In genomic region chr2:213232649-213233437, GRCh38 we compare ENCODE assay signal across 8 cellular contexts. TPM values are rescaled to one million over a fixed set of nuclear protein-coding genes. Genes with fewer than 3 reads are reported as not detected.
DNase-seq lines count a peak whose midpoint lies in the region; ATAC-seq, FAIRE-seq and TF ChIP-seq lines count a peak whose summit lies in the region.

No MANE protein-coding gene starts in this region.

- TF ChIP-seq EP300 in A549 (IDR thresholded peaks at IDR 0.05), result no peak

- no peak for DNase-seq in A549 (ENCODE audit: low read depth in 1 of 2, low spot score in 1 of 2)
- peak; percentile 4 for DNase-seq in GM19240 (ENCODE audit: insufficient read length, low spot score)
- DNase-seq in germinal center (ENCODE audit: low spot score), result peak; percentile 56
- no peak for DNase-seq in medulla oblongata (ENCODE audit: extremely low spot score)
- DNase-seq in UCSD-AML1 (lab: John Stamatoyannopoulos, UW; ENCODE audit: unreplicated experiment), result no peak
- no peak for DNase-seq in HTR-8/SVneo (ENCODE audit: insufficient read length, low spot score)

- ATAC-seq in A549, result peak; percentile 34 to 39; a peak in 1 of 6 replicates
- peak; percentile 95 for ATAC-seq in HG03175 (IDR thresholded peaks at IDR 0.05; ENCODE audit: unreplicated experiment)

- 41% methylated on average over 8 of the region's 8 CpGs for WGBS in A549 (ENCODE audit: missing lambda C conversion rate)

- H3K4me3 ChIP-seq in A549, result no peak overlapping the region

- H3K9me3 ChIP-seq in A549, result no peaks in the 10 kb centered on the region

- POLR2A ChIA-PET in A549 (lab: Yijun Ruan, JAX), result no interaction called here

- peak overlapping the region; percentile 23 for H3K4me2 ChIP-seq in A549

- TF ChIP-seq CTCF in A549 (IDR thresholded peaks at IDR 0.05), result no peak

- CTCF ChIA-PET in A549 (lab: Yijun Ruan, JAX), result no interaction called here

- TF ChIP-seq RAD21 in A549 (conservative IDR thresholded peaks at IDR 0.05 in 1 of 2, IDR thresholded peaks at IDR 0.05 in 1 of 2), result no peak

- TF ChIP-seq POLR2A in A549 (IDR thresholded peaks at IDR 0.05; ENCODE audit: low read length), result no peak

- H3K4me1 ChIP-seq in A549, result peaks cover 8% of the 10 kb centered on the region; the same call in 2 of the 3 replicates

- FAIRE-seq in A549 (lab: Jason Lieb, UNC), result no peak
- peak; percentile 68 for FAIRE-seq in TTC549 (lab: Jason Lieb, UNC)
- FAIRE-seq in HTR-8/SVneo (lab: Jason Lieb, UNC), result no peak

- peak overlapping the region in 1 of 2 experiments; percentile 14; a peak in 2 of 6 replicates for H3K27ac ChIP-seq in A549

TF ChIP-seq in A549, 52 proteins besides CTCF, POLR2A, EP300 and RAD21:
- TF ChIP-seq TFCP2L1 (CRISPR knock-in tag; IDR thresholded peaks at IDR 0.05) (no peak), HOXB5 (CRISPR knock-in tag; IDR thresholded peaks at IDR 0.05) (no peak), EHMT2 (IDR thresholded peaks at IDR 0.05; ENCODE audit: low read depth) (no peak), NR3C1 (IDR thresholded peaks at IDR 0.05) (no peak), JUNB (IDR thresholded peaks at IDR 0.05) (no peak), MYC (IDR thresholded peaks at IDR 0.05; ENCODE audit: borderline replicate concordance, low read length) (no peak), ZNF302 (CRISPR knock-in tag; IDR thresholded peaks at IDR 0.05) (no peak), CEBPB (IDR thresholded peaks at IDR 0.05) (no peak), NFE2L2 (conservative IDR thresholded peaks at IDR 0.05; ENCODE audit: low read length) (no peak), HOXB13 (CRISPR knock-in tag; IDR thresholded peaks at IDR 0.05; ENCODE audit: low read depth) (no peak), HES2 (IDR thresholded peaks at IDR 0.05) (no peak), ZFP36 (IDR thresholded peaks at IDR 0.05; ENCODE audit: borderline replicate concordance, partially characterized antibody) (no peak), KDM5A (IDR thresholded peaks at IDR 0.05) (no peak), ZSCAN20 (CRISPR knock-in tag; IDR thresholded peaks at IDR 0.05) (no peak), POLR2AphosphoS2 (conservative IDR thresholded peaks at IDR 0.05; ENCODE audit: low read length) (no peak), SMC3 (IDR thresholded peaks at IDR 0.05) (no peak), BCL3 (IDR thresholded peaks at IDR 0.05) (no peak)

RNA-seq across cellular contexts. Expression of gene SPAG16, which starts 51.4 kb away (rescaled TPM):
- polyA plus RNA-seq in A549 (2011; rRNA removed) (25.7 and 27.6 TPM in 2 replicates), A549 (2017; fragmentation: RNase III; extraction: RNeasy Plus Mini Kit Qiagen cat#74134 plus additional on column Dnase treatment) (19.1 to 22.3 TPM (median 21.6 TPM) in 3 replicates)
- 11.8 and 16.0 TPM in 2 replicates for polyA plus RNA-seq in A549 (2012; cell fraction: cytosol; rRNA removed)
- 3.3 and 4.0 TPM in 2 replicates for polyA plus RNA-seq in A549 (2012; cell fraction: nucleus; rRNA removed)
- polyA minus RNA-seq in A549 (2011; rRNA and poly(A)+ RNA removed), result 3.9 and 4.2 TPM in 2 replicates

Comparison
In these comparisons a context has a peak if more than half of its experiments do, and no peak if none do; other contexts are left out.
1. DNase-seq: peak in GM19240 (single experiment) and germinal center (single experiment); none in A549 (0 of 2), medulla oblongata (single experiment), UCSD-AML1 (single experiment) and HTR-8/SVneo (single experiment).